18 cellular contexts compared by ENCODE assay signal in the genomic region with DNA sequence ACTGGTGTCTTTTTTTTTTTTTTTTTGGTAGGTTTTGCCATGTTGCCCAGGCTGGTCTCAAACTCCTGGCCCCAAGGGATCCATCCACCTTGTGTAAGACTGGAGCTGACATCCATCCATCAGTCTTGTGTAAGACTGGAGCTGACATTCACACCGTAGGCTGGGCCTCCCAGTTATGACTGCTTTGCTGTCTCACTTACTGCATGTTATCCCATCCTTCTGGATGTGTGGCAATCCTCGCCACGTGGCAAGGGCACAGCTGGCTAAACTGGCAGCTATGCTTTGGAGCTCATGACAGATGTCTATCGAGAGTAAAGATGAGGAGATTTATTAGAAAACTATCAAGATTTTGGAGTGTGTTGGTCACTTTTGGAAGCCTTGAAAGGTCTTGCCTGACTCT.
DNase-seq lines count a peak whose midpoint lies in the region; ATAC-seq, FAIRE-seq and TF ChIP-seq lines count a peak whose summit lies in the region.
"Had no signal": no experiment of that assay in that cellular context is flagged by ENCODE, and none has a peak within 500 bp of the region (broad histone marks: within the 10 kb centered on the region; RNA-seq: fewer than 3 reads in every experiment).

No MANE protein-coding gene starts in this region.

- H3K27ac ChIP-seq in liver (ENCODE audit: low read depth in 1 of 2, low read length in 2 of 2) (no peak overlapping the region), HepG2 (ENCODE audit: extremely low read length, insufficient read depth, low read length) (no peak overlapping the region), dorsolateral prefrontal cortex (peak overlapping the region in 9 of 59 donors; percentile 3 to 53 (median 27)), lung (ENCODE audit: low read depth in 1 of 2, low read length in 1 of 2) (no peak overlapping the region), esophagus muscularis mucosa (replicated peaks in 1 of 4) (no peak overlapping the region), pancreas (no peak overlapping the region)

- H3K79me2 ChIP-seq in HepG2 (ENCODE audit: insufficient read depth, low read length) = no peaks in the 10 kb centered on the region

- no peaks in the 10 kb centered on the region for H3K27me3 ChIP-seq in liver (ENCODE audit: control insufficient read depth in 4 of 4, insufficient read depth in 4 of 4, low read length in 3 of 4)
- H3K27me3 ChIP-seq in HepG2 (ENCODE audit: control insufficient read depth in 1 of 2, insufficient read depth in 2 of 2, low read length in 2 of 2) = no peaks in the 10 kb centered on the region; a peak in 1 of 5 replicates
- H3K27me3 ChIP-seq in dorsolateral prefrontal cortex = no peaks in the 10 kb centered on the region
- no peaks in the 10 kb centered on the region for H3K27me3 ChIP-seq in lung (ENCODE audit: control insufficient read depth, insufficient read depth)
- H3K27me3 ChIP-seq in esophagus muscularis mucosa = no peaks in the 10 kb centered on the region
- no peaks in the 10 kb centered on the region for H3K27me3 ChIP-seq in pancreas

- no peak for TF ChIP-seq EP300 in HepG2 (IDR thresholded peaks at IDR 0.05; ENCODE audit: low read depth in 2 of 2, low read length in 2 of 2)
- TF ChIP-seq EP300 in HepG2 (CRISPR knock-in tag; IDR thresholded peaks at IDR 0.05; ENCODE audit: borderline replicate concordance) = no peak
- no peak for TF ChIP-seq EP300 in esophagus muscularis mucosa (IDR thresholded peaks at IDR 0.05)

- FAIRE-seq in HepG2 (lab: Jason Lieb, UNC) (no peak), pancreas (lab: Jason Lieb, UNC) (no peak)
- FAIRE-seq: K562 had no signal

- H3K4me3 ChIP-seq in liver (ENCODE audit: low read depth in 1 of 3, low read length in 3 of 3) (no peak overlapping the region), HepG2 (replicated peaks in 1 of 3; ENCODE audit: insufficient read depth in 1 of 3, low read depth in 2 of 3, low read length in 3 of 3) (no peak overlapping the region), dorsolateral prefrontal cortex (no peak overlapping the region), lung (peak overlapping the region; percentile 31), esophagus muscularis mucosa (no peak overlapping the region), pancreas (no peak overlapping the region)
- H3K4me3 ChIP-seq: K562 had no signal

- POLR2A ChIA-PET in HepG2 (lab: Yijun Ruan, JAX) = interaction anchor here (1.0 kb wide), 1 partner anchor 19 kb away, joined by 3 read pairs; no protein-coding TSS in a partner anchor

- intact Hi-C loops in HepG2 (cut with micrococcal nuclease; ENCODE audit: unreplicated experiment) = no loop called here
- intact Hi-C loops in dorsolateral prefrontal cortex (cut with DNase I) = no loop called here
- intact Hi-C loops in esophagus muscularis mucosa (cut with DNase I) = no loop called here
- intact Hi-C loops in pancreas (cut with DNase I) = no loop called here

- H4K20me1 ChIP-seq in HepG2 (ENCODE audit: insufficient read depth, low read length) = no peaks in the 10 kb centered on the region

- peak in 1 of 2 donors; percentile 4 for TF ChIP-seq RAD21 in liver (IDR thresholded peaks at IDR 0.05)
- no peak for TF ChIP-seq RAD21 in HepG2 (CRISPR knock-in tag; IDR thresholded peaks at IDR 0.05)

- no peaks in the 10 kb centered on the region for H3K9me3 ChIP-seq in liver (ENCODE audit: control insufficient read depth in 4 of 4, low read length in 3 of 4)
- H3K9me3 ChIP-seq in HepG2 (ENCODE audit: low read length) = no peaks in the 10 kb centered on the region
- peaks cover 0 to 2% of the 10 kb centered on the region in 2 donors for H3K9me3 ChIP-seq in lung (ENCODE audit: control insufficient read depth in 2 of 2, insufficient read depth in 1 of 2, low read length in 1 of 2)
- no peaks in the 10 kb centered on the region for H3K9me3 ChIP-seq in esophagus muscularis mucosa
- H3K9me3 ChIP-seq in pancreas = no peaks in the 10 kb centered on the region
- H3K9me3 ChIP-seq: Caco-2, SK-N-SH had no signal

- H3K36me3 ChIP-seq in liver (ENCODE audit: control insufficient read depth in 4 of 4, insufficient read depth in 3 of 4, low read depth in 1 of 4, low read length in 3 of 4) = no peaks in the 10 kb centered on the region
- no peaks in the 10 kb centered on the region for H3K36me3 ChIP-seq in HepG2 (replicated peaks in 1 of 2; ENCODE audit: control insufficient read depth in 1 of 2, insufficient read depth in 2 of 2, low read length in 2 of 2)
- H3K36me3 ChIP-seq in lung (ENCODE audit: control insufficient read depth in 2 of 2, insufficient read depth in 2 of 2, low read length in 2 of 2) = peaks cover 0 to 2% of the 10 kb centered on the region in 2 donors
- H3K36me3 ChIP-seq in esophagus muscularis mucosa = no peaks in the 10 kb centered on the region
- no peaks in the 10 kb centered on the region for H3K36me3 ChIP-seq in pancreas

- TF ChIP-seq CTCF in liver (IDR thresholded peaks at IDR 0.05; ENCODE audit: low read depth, low read length, missing input control) (no peak), HepG2 (CRISPR knock-in tag; IDR thresholded peaks at IDR 0.05) (no peak), dorsolateral prefrontal cortex (IDR thresholded peaks at IDR 0.05 in 54 of 56, conservative IDR thresholded peaks at IDR 0.05 in 2 of 56; ENCODE audit: low read depth in 1 of 56, partially characterized antibody in 56 of 56) (no peak), lung (IDR thresholded peaks at IDR 0.05; ENCODE audit: control extremely low read depth, extremely low read depth) (no peak), esophagus muscularis mucosa (IDR thresholded peaks at IDR 0.05) (no peak), pancreas (IDR thresholded peaks at IDR 0.05) (no peak)

- CTCF ChIA-PET in HepG2 (lab: Yijun Ruan, JAX; ENCODE audit: low intra/inter-chr PET ratio, low total read pairs) = no interaction called here

- BruUV-seq in HepG2 (replicated peaks; lab: Mats Ljungman, UMichigan) = no TSS peak

- H3K4me1 ChIP-seq in liver (ENCODE audit: control insufficient read depth in 4 of 4, insufficient read depth in 4 of 4, low read length in 3 of 4) (peaks cover 3 to 11% (median 6%) of the 10 kb centered on the region in 4 donors), HepG2 (ENCODE audit: insufficient read depth, low read length) (peaks cover 11% of the 10 kb centered on the region), lung (ENCODE audit: control insufficient read depth in 2 of 2, insufficient read depth in 2 of 2, low read length in 2 of 2) (no peaks in the 10 kb centered on the region), esophagus muscularis mucosa (peaks cover 0 to 6% (median 0%) of the 10 kb centered on the region in 4 donors), pancreas (peaks cover 0 to 5% (median 0%) of the 10 kb centered on the region in 3 donors)
- H3K4me1 ChIP-seq: Caco-2 had no signal

- H3K4me2 ChIP-seq in HepG2 (ENCODE audit: low read depth, low read length) = no peak overlapping the region
- H3K4me2 ChIP-seq: SK-N-SH had no signal

- no peak for DNase-seq in HepG2 (ENCODE audit: low spot score)
- peak in 7 of 10 donors; percentile 14 to 56 (median 46) for DNase-seq in dorsolateral prefrontal cortex
- DNase-seq in lung (ENCODE audit: low spot score) = no peak
- DNase-seq in superior temporal gyrus (ENCODE audit: extremely low spot score) = peak; percentile 49
- no peak for DNase-seq in esophagus muscularis mucosa (ENCODE audit: extremely low spot score)
- no peak for DNase-seq in pancreas
- DNase-seq: Caco-2, DMS79, HCEC 1CT, NCI-H1417 treated with DMSO at 0.1 percent for 48 hours, NCI-H1930, NCI-H446 treated with DMSO at 0.1 percent for 48 hours, NCI-H774, SHP77, SK-N-SH had no signal

- ATAC-seq in HepG2 (no peak), lung (ENCODE audit: insufficient read depth, low FRiP score) (no peak), HG03457 (IDR thresholded peaks at IDR 0.05; ENCODE audit: unreplicated experiment) (no peak), pancreas (no peak)
- ATAC-seq: K562 had no signal

- H3K9ac ChIP-seq in liver (ENCODE audit: low read depth in 1 of 2, low read length in 2 of 2) (no peak overlapping the region), HepG2 (ENCODE audit: insufficient read depth, low read depth, low read length) (no peak overlapping the region)
- H3K9ac ChIP-seq: SK-N-SH had no signal

- in situ Hi-C loops in HepG2 (cut with HindIII; ENCODE audit: extremely low pct_ligation_motif_present, low pct_unique_long_range_greater_than_20kb) = no loop called here

- 47% methylated on average over 4 of the region's 4 CpGs for whole genome bisulfite sequencing in liver
- 36% methylated on average over 4 of the region's 4 CpGs for WGBS in HepG2 (ENCODE audit: low lambda C conversion rate)
- 54 to 63% methylated on average over 4 of the region's 4 CpGs for WGBS in lung, 2 donors
- 78% methylated on average over 3 of the region's 4 CpGs for WGBS in esophagus muscularis mucosa
- 66 to 67% methylated on average over 4 of the region's 4 CpGs for WGBS in pancreas, 2 donors

- H2AFZ ChIP-seq in HepG2 (ENCODE audit: low read length) = no peak overlapping the region

- TF ChIP-seq POLR2A in HepG2 (IDR thresholded peaks at IDR 0.05; ENCODE audit: insufficient read depth in 1 of 2, low read depth in 2 of 2, low read length in 2 of 2) = no peak
- TF ChIP-seq POLR2A in esophagus muscularis mucosa (IDR thresholded peaks at IDR 0.05; ENCODE audit: low read depth) = no peak

TF ChIP-seq in liver, 16 proteins besides CTCF, POLR2A, EP300 and RAD21 (continues in another document):
- TF ChIP-seq HNF4G (IDR thresholded peaks at IDR 0.05) = no peak
- peak; percentile 56 for TF ChIP-seq MAX (IDR thresholded peaks at IDR 0.05)
- TF ChIP-seq FOXA2 (IDR thresholded peaks at IDR 0.05) = no peak

TF ChIP-seq in HepG2, 621 proteins besides CTCF, POLR2A, EP300 and RAD21 (continues in another document):
- TF ChIP-seq PHB2 (IDR thresholded peaks at IDR 0.05; ENCODE audit: partially characterized antibody) (no peak), NFATC3 (CRISPR knock-in tag; IDR thresholded peaks at IDR 0.05) (no peak), GATAD1 (CRISPR knock-in tag; IDR thresholded peaks at IDR 0.05) (no peak), BHLHE40 (IDR thresholded peaks at IDR 0.05; ENCODE audit: low read length) (no peak), HINFP (CRISPR knock-in tag; IDR thresholded peaks at IDR 0.05; ENCODE audit: low read depth) (no peak), SRSF1 (optimal IDR thresholded peaks at IDR 0.05; ENCODE audit: low read depth, low read length) (no peak), MYC (CRISPR knock-in tag; IDR thresholded peaks at IDR 0.05; ENCODE audit: borderline replicate concordance) (no peak), ZNF317 (CRISPR knock-in tag; IDR thresholded peaks at IDR 0.05) (no peak), RNF2 (conservative IDR thresholded peaks at IDR 0.05; ENCODE audit: low read depth) (no peak)

Comparison
In these comparisons a context has a peak if more than half of its experiments do, and no peak if none do; other contexts are left out.
1. DNase-seq: peak in dorsolateral prefrontal cortex (7 of 10) and superior temporal gyrus (single experiment); none in HepG2 (single experiment), lung (single experiment), esophagus muscularis mucosa (single experiment) and pancreas (0 of 6).